8 cellular contexts compared by ENCODE assay signal in genomic region chr9:129726322-129727160, GRCh38. TPM values are rescaled to one million over a fixed set of nuclear protein-coding genes. Genes with fewer than 3 reads are reported as not detected.
DNase-seq lines count a peak whose midpoint lies in the region; ATAC-seq and TF ChIP-seq lines count a peak whose summit lies in the region.

No MANE protein-coding gene starts in this region.

- no peak for TF ChIP-seq POLR2A in sigmoid colon (IDR thresholded peaks at IDR 0.05)

- no peak for ATAC-seq in GM19463 (IDR thresholded peaks at IDR 0.05; ENCODE audit: unreplicated experiment)
- no peak for ATAC-seq in HG03175 (IDR thresholded peaks at IDR 0.05; ENCODE audit: unreplicated experiment)

- H3K27me3 ChIP-seq in left ventricle myocardium inferior (ENCODE audit: low read depth) (peaks cover 32% of the 10 kb centered on the region), sigmoid colon (no peaks in the 10 kb centered on the region)

- H3K4me1 ChIP-seq in left ventricle myocardium inferior, result peaks cover 14% of the 10 kb centered on the region
- peaks cover 0 to 9% (median 6%) of the 10 kb centered on the region in 4 donors for H3K4me1 ChIP-seq in sigmoid colon

- no peaks in the 10 kb centered on the region for H3K9me3 ChIP-seq in left ventricle myocardium inferior (replicated peaks)
- no peaks in the 10 kb centered on the region for H3K9me3 ChIP-seq in sigmoid colon

- no peak for TF ChIP-seq EP300 in sigmoid colon (IDR thresholded peaks at IDR 0.05)

- intact Hi-C loops in left ventricle myocardium inferior (cut with micrococcal nuclease), result no loop called here
- intact Hi-C loops in sigmoid colon (cut with DNase I), result no loop called here

- DNase-seq in G401 (ENCODE audit: low spot score), result peak; percentile 44
- peak; percentile 40 for DNase-seq in NCI-H1048 (lab: John Stamatoyannopoulos, UW)
- peak in 4 of 5 donors; percentile 35 to 51 (median 42) for DNase-seq in T-helper 1 cell
- DNase-seq in amniotic epithelial cell (ENCODE audit: low read depth), result peak; percentile 70
- DNase-seq in left ventricle myocardium inferior, result peak; percentile 68
- peak; percentile 82 for DNase-seq in sigmoid colon

- in situ Hi-C loops in G401 (cut with HindIII; ENCODE audit: low sequenced_read_pairs), result loop anchor here (5.0 kb wide), 1 partner anchor 51 kb away; no protein-coding TSS in a partner anchor

- WGBS in sigmoid colon, 2 donors, result 16 to 20% methylated on average over 23 of the region's 23 CpGs

- H3K36me3 ChIP-seq in left ventricle myocardium inferior (no peaks in the 10 kb centered on the region), sigmoid colon (no peaks in the 10 kb centered on the region)

- H3K4me3 ChIP-seq in left ventricle myocardium inferior, result peak overlapping the region; percentile 10
- peak overlapping the region in 1 of 4 donors; percentile 5 for H3K4me3 ChIP-seq in sigmoid colon

- H3K27ac ChIP-seq in left ventricle myocardium inferior (replicated peaks) (peak overlapping the region; percentile 32), sigmoid colon (peak overlapping the region in 1 of 4 donors; percentile 18)

- TF ChIP-seq CTCF in left ventricle myocardium inferior (IDR thresholded peaks at IDR 0.05; ENCODE audit: borderline replicate concordance) (peak; percentile 92), sigmoid colon (IDR thresholded peaks at IDR 0.05) (peak in 3 of 4 experiments; percentile 58 to 90 (median 74))

RNA-seq across cellular contexts. Expression of gene PTGES, which starts 26.3 kb away (rescaled TPM):
- 2.5 and 4.8 TPM in 2 replicates for total RNA-seq in G401 (2014; rRNA removed; shearing (Covaris generic))
- 1.9 TPM for total RNA-seq in left ventricle myocardium inferior
- 1 to 10 TPM; 2.7 to 6.8 (median 3.7) TPM for total RNA-seq in sigmoid colon
- polyA plus RNA-seq in sigmoid colon, result 10 to 100 TPM in 1 of 3 donors, 1 to 10 TPM in 1, under 1 TPM in 1; 0.92 to 10.2 (median 7.0) TPM
